31 cellular contexts compared by ENCODE assay signal in genomic region chr15:51139091-51139490, GRCh38. TPM values are rescaled to one million over a fixed set of nuclear protein-coding genes. Genes with fewer than 3 reads are reported as not detected.
"Had no signal": no experiment of that assay in that cellular context is flagged by ENCODE, and none has a peak within 500 bp of the region (broad histone marks: within the 10 kb centered on the region; RNA-seq: fewer than 3 reads in every experiment).

No MANE protein-coding gene starts in this region.

- H3K27me3 ChIP-seq: ascending aorta, body of pancreas, brain microvascular endothelial cell, breast epithelium had no signal

- H3K27ac ChIP-seq: ascending aorta, body of pancreas, brain microvascular endothelial cell, breast epithelium, VCaP had no signal

- H3K4me1 ChIP-seq: ascending aorta, body of pancreas had no signal

- H3K9me3 ChIP-seq: ascending aorta, body of pancreas had no signal

- FAIRE-seq: TTC549 had no signal

- DNase-seq: activated B cell treated with CpG ODN at 0.5 μM for 24 hours; activated CD4-positive, alpha-beta memory T cell treated with anti-CD3 and anti-CD28 coated beads for 36 hours; activated CD4-positive, alpha-beta T cell treated with anti-CD3 and anti-CD28 coated beads for 4 hours; activated CD4-positive, alpha-beta T cell treated with anti-CD3 and anti-CD28 coated beads, Interleukin-2, amount 10 ng/mL, durations not matched to agents 24 days and 14 days; activated CD4-positive, alpha-beta T cell treated with anti-CD3 and anti-CD28 coated beads, Interleukin-2, amount 50 U/mL, for 1 hour; activated CD4-positive, alpha-beta T cell treated with anti-CD3 and anti-CD28 coated beads, Interleukin-2, amount 50 U/mL, for 4 hours; activated CD4-positive, CD25-positive, alpha-beta regulatory T cell treated with anti-CD3 and anti-CD28 coated beads, Interleukin-2, amount 50 U/mL, for 72 hours; activated CD8-positive, alpha-beta memory T cell treated with anti-CD3 and anti-CD28 coated beads, Interleukin-2, amount 50 U/mL, for 4 hours; activated CD8-positive, alpha-beta T cell treated with anti-CD3 and anti-CD28 coated beads for 36 hours; activated gamma-delta T cell; activated naive CD4-positive, alpha-beta T cell treated with anti-CD3 and anti-CD28 coated beads, Interleukin-2, amount 10 ng/mL, durations not matched to agents 7 days and 5 days; activated naive CD4-positive, alpha-beta T cell treated with Interleukin-2 at 50 U/mL for 16 hours; activated naive CD8-positive, alpha-beta T cell treated with anti-CD3 and anti-CD28 coated beads, Interleukin-2, amount 10 ng/mL, durations not matched to agents 7 days and 5 days; activated naive CD8-positive, alpha-beta T cell treated with anti-CD3 and anti-CD28 coated beads, Interleukin-2, amount 50 U/mL, for 24 hours; activated T-cell treated with anti-CD3 and anti-CD28 coated beads for 4 hours; activated T-cell treated with anti-CD3 and anti-CD28 coated beads, Interleukin-2, amount 50 U/mL, for 1 hour; activated T-cell treated with anti-CD3 and anti-CD28 coated beads, Interleukin-2, amount 50 U/mL, for 4 hours; activated T-cell treated with anti-CD3 and anti-CD28 coated beads, Interleukin-2, amount 50 U/mL, for 72 hours; amygdala; anterior cingulate cortex; body of pancreas; brain microvascular endothelial cell; central memory CD4-positive, alpha-beta T cell; T-helper 1 cell; T-helper 2 cell; T-helper 9 cell had no signal

- H3K4me3 ChIP-seq: ascending aorta, body of pancreas, breast epithelium had no signal

- H3K36me3 ChIP-seq: ascending aorta, brain microvascular endothelial cell, breast epithelium had no signal

RNA-seq across cellular contexts. Expression of gene TNFAIP8L3, which starts 44.4 kb away (rescaled TPM):
- total RNA-seq: activated B cell treated with CpG ODN at 0.5 μM for 24 hours; activated T-helper 17 cell treated with anti-CD3 and anti-CD28 coated beads, Interleukin-2, amount 50 U/mL, for 72 hours had no signal
